In genomic region chr7:30852360-30852709, GRCh38 we compare ENCODE assay signal across 1 cellular context.
TF ChIP-seq lines count a peak whose summit lies in the region.

No MANE protein-coding gene starts in this region.

TF ChIP-seq in GM23338, 12 proteins besides CTCF, POLR2A, EP300 and RAD21 (continued from another document):
- TF ChIP-seq ZNF462 (CRISPR knock-in tag; IDR thresholded peaks at IDR 0.05) = no peak
- TF ChIP-seq, protein P1, sequence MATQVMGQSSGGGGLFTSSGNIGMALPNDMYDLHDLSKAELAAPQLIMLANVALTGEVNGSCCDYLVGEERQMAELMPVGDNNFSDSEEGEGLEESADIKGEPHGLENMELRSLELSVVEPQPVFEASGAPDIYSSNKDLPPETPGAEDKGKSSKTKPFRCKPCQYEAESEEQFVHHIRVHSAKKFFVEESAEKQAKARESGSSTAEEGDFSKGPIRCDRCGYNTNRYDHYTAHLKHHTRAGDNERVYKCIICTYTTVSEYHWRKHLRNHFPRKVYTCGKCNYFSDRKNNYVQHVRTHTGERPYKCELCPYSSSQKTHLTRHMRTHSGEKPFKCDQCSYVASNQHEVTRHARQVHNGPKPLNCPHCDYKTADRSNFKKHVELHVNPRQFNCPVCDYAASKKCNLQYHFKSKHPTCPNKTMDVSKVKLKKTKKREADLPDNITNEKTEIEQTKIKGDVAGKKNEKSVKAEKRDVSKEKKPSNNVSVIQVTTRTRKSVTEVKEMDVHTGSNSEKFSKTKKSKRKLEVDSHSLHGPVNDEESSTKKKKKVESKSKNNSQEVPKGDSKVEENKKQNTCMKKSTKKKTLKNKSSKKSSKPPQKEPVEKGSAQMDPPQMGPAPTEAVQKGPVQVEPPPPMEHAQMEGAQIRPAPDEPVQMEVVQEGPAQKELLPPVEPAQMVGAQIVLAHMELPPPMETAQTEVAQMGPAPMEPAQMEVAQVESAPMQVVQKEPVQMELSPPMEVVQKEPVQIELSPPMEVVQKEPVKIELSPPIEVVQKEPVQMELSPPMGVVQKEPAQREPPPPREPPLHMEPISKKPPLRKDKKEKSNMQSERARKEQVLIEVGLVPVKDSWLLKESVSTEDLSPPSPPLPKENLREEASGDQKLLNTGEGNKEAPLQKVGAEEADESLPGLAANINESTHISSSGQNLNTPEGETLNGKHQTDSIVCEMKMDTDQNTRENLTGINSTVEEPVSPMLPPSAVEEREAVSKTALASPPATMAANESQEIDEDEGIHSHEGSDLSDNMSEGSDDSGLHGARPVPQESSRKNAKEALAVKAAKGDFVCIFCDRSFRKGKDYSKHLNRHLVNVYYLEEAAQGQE (IDR thresholded peaks at IDR 0.05; ENCODE audit: unreplicated experiment) = no peak
